Comparison of ENCODE assay signal across 8 cellular contexts in genomic region chr16:2022723-2023097, GRCh38. TPM values are rescaled to one million over a fixed set of nuclear protein-coding genes. Genes with fewer than 3 reads are reported as not detected.
DNase-seq lines count a peak whose midpoint lies in the region; ATAC-seq and TF ChIP-seq lines count a peak whose summit lies in the region.

No MANE protein-coding gene starts in this region.

- H3K4me3 ChIP-seq in OCI-LY7 (ENCODE audit: low read depth, low read length, poor library complexity, severe bottlenecking) (peak overlapping the region; percentile 29), muscle layer of duodenum (ENCODE audit: low read depth in 1 of 2, low read length in 2 of 2) (peak overlapping the region; percentile 33 to 58), lower leg skin (ENCODE audit: low read depth, poor library complexity, severe bottlenecking) (no peak overlapping the region)

- CTCF ChIA-PET in OCI-LY7 (lab: Charles Lee; ENCODE audit: unreplicated experiment): interaction anchor here (0.6 to 0.7 kb wide), 3 partner anchors 56 to 117 kb away, joined by 3 to 8 read pairs (median 3); no protein-coding TSS in a partner anchor

- H3K9me3 ChIP-seq in OCI-LY7 (ENCODE audit: low read length) (no peaks in the 10 kb centered on the region), muscle layer of duodenum (ENCODE audit: control insufficient read depth in 1 of 2, low read length in 2 of 2) (no peaks in the 10 kb centered on the region)

- H3K27me3 ChIP-seq in muscle layer of duodenum (ENCODE audit: low read depth, low read length): peaks cover 5% of the 10 kb centered on the region

- H3K4me2 ChIP-seq in OCI-LY7 (ENCODE audit: low read length): peak overlapping the region; percentile 55

- H3K27ac ChIP-seq in OCI-LY7 (ENCODE audit: low read depth, low read length, poor library complexity, severe bottlenecking) (no peak overlapping the region), muscle layer of duodenum (ENCODE audit: low read length) (no peak overlapping the region)

- no peaks in the 10 kb centered on the region for H3K9me2 ChIP-seq in OCI-LY7 (ENCODE audit: insufficient read depth, low read length)

- no TSS peak for BruUV-seq in OCI-LY7 (replicated peaks; lab: Mats Ljungman, UMichigan)

- peak; percentile 21 for DNase-seq in activated T-cell treated with anti-CD3 and anti-CD28 coated beads for 48 hours (ENCODE audit: low read depth)
- DNase-seq in activated T-cell treated with anti-CD3 and anti-CD28 coated beads, Interleukin-2, amount 50 U/mL, for 48 hours: no peak
- DNase-seq in OCI-LY7 (ENCODE audit: low spot score): peak; percentile 32
- DNase-seq in dermis blood vessel endothelial cell: peak; percentile 48
- no peak for DNase-seq in NCI-H187 treated with DMSO at 0.1 percent for 48 hours (lab: John Stamatoyannopoulos, UW)
- DNase-seq in lower leg skin (ENCODE audit: low spot score in 2 of 2): no peak

- no peaks in the 10 kb centered on the region for H3K79me2 ChIP-seq in OCI-LY7 (ENCODE audit: insufficient read depth, low read depth, low read length)

- H3K36me3 ChIP-seq in OCI-LY7 (ENCODE audit: insufficient read depth, low read length) (no peaks in the 10 kb centered on the region), muscle layer of duodenum (ENCODE audit: control insufficient read depth in 1 of 2, insufficient read depth in 2 of 2, low read length in 2 of 2) (no peaks in the 10 kb centered on the region)

- TF ChIP-seq POLR2A in lower leg skin (IDR thresholded peaks at IDR 0.05): no peak

- TF ChIP-seq CTCF in OCI-LY7 (conservative IDR thresholded peaks at IDR 0.05; ENCODE audit: low read length) (no peak), lower leg skin (IDR thresholded peaks at IDR 0.05) (no peak)

- 2% methylated on average over 5 to 14 of the region's 14 CpGs for WGBS in lower leg skin, 2 donors

- no peak for ATAC-seq in GM18870 (IDR thresholded peaks at IDR 0.05; ENCODE audit: unreplicated experiment)

- no peaks in the 10 kb centered on the region for H4K20me1 ChIP-seq in OCI-LY7 (ENCODE audit: insufficient read depth, low read length)

- peak overlapping the region; percentile 35; the same call in 1 of the 2 replicates for H2AFZ ChIP-seq in OCI-LY7 (ENCODE audit: low read length)

- POLR2A ChIA-PET in OCI-LY7 (lab: Charles Lee): interaction anchor here (0.6 kb wide), 2 partner anchors 10 to 343 kb away, joined by 3 read pairs; no protein-coding TSS in a partner anchor

- H3K4me1 ChIP-seq in OCI-LY7 (ENCODE audit: insufficient read depth, low read length, poor library complexity, severe bottlenecking) (peaks cover 13% of the 10 kb centered on the region), muscle layer of duodenum (ENCODE audit: control insufficient read depth in 1 of 2, insufficient read depth in 2 of 2, low read length in 2 of 2) (peaks cover 3 to 53% of the 10 kb centered on the region in 2 donors)

- intact Hi-C loops in OCI-LY7 (cut with micrococcal nuclease; ENCODE audit: unreplicated experiment) (loop anchor here (1.0 to 2.0 kb wide), 2 partner anchors 24 to 118 kb away; partner anchors contain the start of genes NTHL1 and TSC2), lower leg skin (cut with DNase I; ENCODE audit: low total_unique reads) (loop anchor here (5.0 kb wide), 1 partner anchor 120 kb away; no protein-coding TSS in a partner anchor)

RNA-seq across cellular contexts. Expression of gene NPW, which starts 3.1 kb away (rescaled TPM):
- total RNA-seq in OCI-LY7 (2014; rRNA removed; shearing (Covaris generic)): 0.85 and 0.88 TPM in 2 replicates
- 1.3 and 3.7 TPM in 2 replicates for total RNA-seq in OCI-LY7 (2022)
- 0.17 and 1.2 TPM in 2 replicates for total RNA-seq in dermis blood vessel endothelial cell
- total RNA-seq in lower leg skin: 1 to 10 TPM in 2 of 4 donors, under 1 TPM in 1, not detected in 1; 0.38 to 3.9 (median 1.6) TPM

RNA-seq across cellular contexts. Expression of gene NHERF2, which starts 4.0 kb away (rescaled TPM):
- not detected in 2 replicates for total RNA-seq in OCI-LY7 (2014; rRNA removed; shearing (Covaris generic))
- 0.27 and 0.31 TPM in 2 replicates for total RNA-seq in OCI-LY7 (2022)
- 33.5 and 79.6 TPM in 2 replicates for total RNA-seq in dermis blood vessel endothelial cell
- total RNA-seq in lower leg skin: 10 to 100 TPM; 11.9 to 30.6 (median 27.3) TPM

RNA-seq across cellular contexts. Expression of gene ZNF598, which starts 13.1 kb away (rescaled TPM):
- 26.3 and 37.2 TPM in 2 replicates for total RNA-seq in OCI-LY7 (2014; rRNA removed; shearing (Covaris generic))
- total RNA-seq in OCI-LY7 (2022) (80.4 and 83.8 TPM in 2 replicates), dermis blood vessel endothelial cell (19.1 and 28.2 TPM in 2 replicates), lower leg skin (100 to 1,000 TPM in 2 of 4 donors, 10 to 100 TPM in 2; 56.1 to 117 (median 86.5) TPM)

RNA-seq across cellular contexts. Expression of gene NTHL1, which starts 24.9 kb away (rescaled TPM):
- total RNA-seq in OCI-LY7 (2014; rRNA removed; shearing (Covaris generic)): 50.9 and 56.2 TPM in 2 replicates
- total RNA-seq in OCI-LY7 (2022) (44.6 and 51.5 TPM in 2 replicates), dermis blood vessel endothelial cell (27.7 and 32.3 TPM in 2 replicates), lower leg skin (10 to 100 TPM in 3 of 4 donors, 1 to 10 TPM in 1; 5.8 to 29.9 (median 21.5) TPM)

RNA-seq across cellular contexts. Expression of gene TSC2, which starts 25.1 kb away (rescaled TPM):
- 42.8 and 57.2 TPM in 2 replicates for total RNA-seq in OCI-LY7 (2014; rRNA removed; shearing (Covaris generic))
- total RNA-seq in OCI-LY7 (2022) (152 and 160 TPM in 2 replicates), dermis blood vessel endothelial cell (40.8 and 59.3 TPM in 2 replicates), lower leg skin (100 to 1,000 TPM in 1 of 4 donors, 10 to 100 TPM in 3; 56.7 to 130 (median 65.1) TPM)

Comparison
In these comparisons a context has a peak if more than half of its experiments do, and no peak if none do; other contexts are left out.
1. DNase-seq: peak in activated T-cell treated with anti-CD3 and anti-CD28 coated beads for 48 hours (single experiment), OCI-LY7 (single experiment) and dermis blood vessel endothelial cell (single experiment); none in activated T-cell treated with anti-CD3 and anti-CD28 coated beads, Interleukin-2, amount 50 U/mL, for 48 hours (0 of 2), NCI-H187 treated with DMSO at 0.1 percent for 48 hours (single experiment) and lower leg skin (0 of 2).
2. RNA of gene NHERF2, which starts 4.0 kb away (total RNA-seq): 33.5 to 79.6 TPM in dermis blood vessel endothelial cell and 11.9 to 30.6 TPM in lower leg skin; 0.27 to 0.31 TPM in OCI-LY7; every median in the first group is over 4 times any median in the second.